Comparison of ENCODE assay signal across 18 cellular contexts in genomic region chr15:51680316-51680715, GRCh38. TPM values are rescaled to one million over a fixed set of nuclear protein-coding genes. Genes with fewer than 3 reads are reported as not detected.
"Had no signal": no experiment of that assay in that cellular context is flagged by ENCODE, and none has a peak within 500 bp of the region (broad histone marks: within the 10 kb centered on the region; RNA-seq: fewer than 3 reads in every experiment).

No MANE protein-coding gene starts in this region.

- DNase-seq: activated CD4-positive, alpha-beta T cell treated with anti-CD3 and anti-CD28 coated beads, Interleukin-2, amount 50 U/mL, for 4 hours; activated effector memory CD4-positive, alpha-beta T cell treated with anti-CD3 and anti-CD28 coated beads, Interleukin-2, amount 50 U/mL, for 16 hours; activated T-cell treated with anti-CD3 and anti-CD28 coated beads, Interleukin-2, amount 50 U/mL, for 1 hour; amniotic stem cell; brain microvascular endothelial cell; lower lobe of right lung; naive thymus-derived CD4-positive, alpha-beta T cell; stomach; T-helper 2 cell; thyroid gland had no signal

- H3K9me3 Mint-ChIP-seq: activated naive CD4-positive, alpha-beta T cell treated with anti-CD3 and anti-CD28 coated beads, Interleukin-2, amount 50 U/mL, for 72 hours had no signal

- H3K4me3 Mint-ChIP-seq: naive thymus-derived CD4-positive, alpha-beta T cell had no signal

- ATAC-seq: activated naive CD4-positive, alpha-beta T cell treated with anti-CD3 and anti-CD28 coated beads, Interleukin-2, amount 50 U/mL, for 72 hours; naive thymus-derived CD4-positive, alpha-beta T cell had no signal

- H3K4me3 ChIP-seq: lower lobe of right lung, thyroid gland had no signal

- H3K36me3 ChIP-seq: brain microvascular endothelial cell, lower lobe of right lung, stomach, thyroid gland had no signal

- H3K36me3 Mint-ChIP-seq: activated naive CD4-positive, alpha-beta T cell treated with anti-CD3 and anti-CD28 coated beads, Interleukin-2, amount 50 U/mL, for 72 hours; naive thymus-derived CD4-positive, alpha-beta T cell had no signal

- H3K9me3 ChIP-seq: lower lobe of right lung, stomach, thyroid gland had no signal

- H3K27ac ChIP-seq: brain microvascular endothelial cell, lower lobe of right lung, stomach, thyroid gland had no signal

- H3K27ac Mint-ChIP-seq: activated naive CD4-positive, alpha-beta T cell treated with anti-CD3 and anti-CD28 coated beads, Interleukin-2, amount 50 U/mL, for 72 hours had no signal

- H3K4me1 ChIP-seq: lower lobe of right lung had no signal

- H3K27me3 ChIP-seq: brain microvascular endothelial cell, thyroid gland had no signal

- FAIRE-seq: endothelial cell of umbilical vein, frontal cortex, TTC549, urothelium cell line had no signal

RNA-seq across cellular contexts. Expression of gene SCG3, which starts 1.0 kb away (rescaled TPM):
- total RNA-seq: chondrocyte; endothelial cell of umbilical vein; mononuclear cell; naive thymus-derived CD4-positive, alpha-beta T cell; osteocyte had no signal
- polyA plus RNA-seq: endothelial cell of umbilical vein; naive thymus-derived CD4-positive, alpha-beta T cell had no signal
